ENCODE assay signal across 22 cellular contexts in the genomic region with DNA sequence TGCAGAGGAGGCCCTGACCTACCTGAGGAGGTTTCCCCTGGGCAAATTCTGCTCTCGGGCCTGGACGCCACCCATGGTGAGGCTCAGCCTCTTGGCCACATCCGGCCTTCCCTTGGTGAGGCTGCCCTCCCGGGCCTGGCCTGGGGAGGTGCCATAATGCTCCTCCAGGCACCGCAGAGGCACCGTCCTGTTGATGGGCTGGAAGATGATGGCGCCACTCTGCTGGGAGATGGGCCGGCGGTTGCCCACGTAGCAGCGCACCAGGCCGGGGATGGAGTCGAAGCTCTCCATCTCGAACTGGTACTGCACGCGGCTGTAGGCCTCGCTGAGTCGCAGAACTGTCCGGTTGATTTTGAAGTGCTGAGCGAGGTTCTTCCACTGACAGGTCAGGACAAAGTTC.
"Had no signal": no experiment of that assay in that cellular context is flagged by ENCODE, and none has a peak within 500 bp of the region (broad histone marks: within the 10 kb centered on the region; RNA-seq: fewer than 3 reads in every experiment).

No MANE protein-coding gene starts in this region.

- H3K27me3 Mint-ChIP-seq: activated CD4-positive, alpha-beta memory T cell treated with anti-CD3 and anti-CD28 coated beads, Interleukin-2, amount 10 ng/mL, durations not matched to agents 7 days and 5 days; activated naive CD8-positive, alpha-beta T cell treated with anti-CD3 and anti-CD28 coated beads for 36 hours; memory B cell; stimulated activated naive CD8-positive, alpha-beta T cell treated with anti-CD3 and anti-CD28 coated beads, Interleukin-15, Interleukin-2, amounts not matched to agents 100 ng/mL and 50 ng/mL, for 24 hours had no signal

- H3K27ac Mint-ChIP-seq: activated CD4-positive, alpha-beta memory T cell treated with anti-CD3 and anti-CD28 coated beads, Interleukin-2, amount 10 ng/mL, durations not matched to agents 7 days and 5 days; activated CD8-positive, alpha-beta memory T cell treated with anti-CD3 and anti-CD28 coated beads, Interleukin-2, amount 10 ng/mL, durations not matched to agents 7 days and 5 days; memory B cell; stimulated activated naive CD8-positive, alpha-beta T cell treated with anti-CD3 and anti-CD28 coated beads, Interleukin-15, Interleukin-2, amounts not matched to agents 100 ng/mL and 50 ng/mL, for 24 hours; T-cell had no signal

- ATAC-seq: heart left ventricle, left ventricle myocardium superior, T-cell had no signal

- H3K4me3 ChIP-seq: dorsolateral prefrontal cortex, heart left ventricle, skin epidermis, suprapubic skin had no signal

- H3K4me3 Mint-ChIP-seq: activated CD4-positive, alpha-beta memory T cell treated with anti-CD3 and anti-CD28 coated beads, Interleukin-2, amount 10 ng/mL, durations not matched to agents 7 days and 5 days; activated CD8-positive, alpha-beta memory T cell treated with anti-CD3 and anti-CD28 coated beads, Interleukin-2, amount 10 ng/mL, durations not matched to agents 7 days and 5 days; activated naive CD8-positive, alpha-beta T cell treated with anti-CD3 and anti-CD28 coated beads for 36 hours; memory B cell; nephron; stimulated activated naive CD8-positive, alpha-beta T cell treated with anti-CD3 and anti-CD28 coated beads, Interleukin-15, Interleukin-2, amounts not matched to agents 100 ng/mL and 50 ng/mL, for 24 hours; T-cell had no signal

- H3K9me3 ChIP-seq: heart left ventricle, suprapubic skin had no signal

- H3K36me3 Mint-ChIP-seq: activated CD8-positive, alpha-beta memory T cell treated with anti-CD3 and anti-CD28 coated beads, Interleukin-2, amount 10 ng/mL, durations not matched to agents 7 days and 5 days; activated naive CD8-positive, alpha-beta T cell treated with anti-CD3 and anti-CD28 coated beads for 36 hours; T-cell had no signal

- H3K27ac ChIP-seq: dorsolateral prefrontal cortex, heart left ventricle, suprapubic skin had no signal

- H3K27me3 ChIP-seq: heart left ventricle, suprapubic skin had no signal

- DNase-seq: activated CD4-positive, alpha-beta memory T cell treated with anti-CD3 and anti-CD28 coated beads, Interleukin-2, amount 10 ng/mL, durations not matched to agents 7 days and 5 days; activated CD4-positive, alpha-beta T cell treated with anti-CD3 and anti-CD28 coated beads for 48 hours; activated CD4-positive, CD25-positive, alpha-beta regulatory T cell; activated CD8-positive, alpha-beta memory T cell treated with anti-CD3 and anti-CD28 coated beads, Interleukin-2, amount 10 ng/mL, durations not matched to agents 7 days and 5 days; activated naive CD4-positive, alpha-beta T cell; activated naive CD8-positive, alpha-beta T cell treated with anti-CD3 and anti-CD28 coated beads for 36 hours; amniotic stem cell; dorsolateral prefrontal cortex; heart left ventricle; kidney glomerular epithelial cell; left ventricle myocardium superior; occipital lobe; posterior cingulate gyrus; stimulated activated CD4-positive, alpha-beta T cell treated with anti-CD3 and anti-CD28 coated beads, Interleukin-15, amount 100 ng/mL, for 24 hours; stimulated activated CD4-positive, alpha-beta T cell treated with anti-CD3 and anti-CD28 coated beads, Interleukin-2, amount 100 ng/mL, for 48 hours; T-cell; trophoblast cell had no signal

- H3K9me3 Mint-ChIP-seq: activated CD4-positive, alpha-beta memory T cell treated with anti-CD3 and anti-CD28 coated beads, Interleukin-2, amount 10 ng/mL, durations not matched to agents 7 days and 5 days; activated naive CD8-positive, alpha-beta T cell treated with anti-CD3 and anti-CD28 coated beads for 36 hours; memory B cell; nephron; stimulated activated naive CD8-positive, alpha-beta T cell treated with anti-CD3 and anti-CD28 coated beads, Interleukin-15, Interleukin-2, amounts not matched to agents 100 ng/mL and 50 ng/mL, for 24 hours; T-cell had no signal
